9 cellular contexts compared by ENCODE assay signal in the genomic region with DNA sequence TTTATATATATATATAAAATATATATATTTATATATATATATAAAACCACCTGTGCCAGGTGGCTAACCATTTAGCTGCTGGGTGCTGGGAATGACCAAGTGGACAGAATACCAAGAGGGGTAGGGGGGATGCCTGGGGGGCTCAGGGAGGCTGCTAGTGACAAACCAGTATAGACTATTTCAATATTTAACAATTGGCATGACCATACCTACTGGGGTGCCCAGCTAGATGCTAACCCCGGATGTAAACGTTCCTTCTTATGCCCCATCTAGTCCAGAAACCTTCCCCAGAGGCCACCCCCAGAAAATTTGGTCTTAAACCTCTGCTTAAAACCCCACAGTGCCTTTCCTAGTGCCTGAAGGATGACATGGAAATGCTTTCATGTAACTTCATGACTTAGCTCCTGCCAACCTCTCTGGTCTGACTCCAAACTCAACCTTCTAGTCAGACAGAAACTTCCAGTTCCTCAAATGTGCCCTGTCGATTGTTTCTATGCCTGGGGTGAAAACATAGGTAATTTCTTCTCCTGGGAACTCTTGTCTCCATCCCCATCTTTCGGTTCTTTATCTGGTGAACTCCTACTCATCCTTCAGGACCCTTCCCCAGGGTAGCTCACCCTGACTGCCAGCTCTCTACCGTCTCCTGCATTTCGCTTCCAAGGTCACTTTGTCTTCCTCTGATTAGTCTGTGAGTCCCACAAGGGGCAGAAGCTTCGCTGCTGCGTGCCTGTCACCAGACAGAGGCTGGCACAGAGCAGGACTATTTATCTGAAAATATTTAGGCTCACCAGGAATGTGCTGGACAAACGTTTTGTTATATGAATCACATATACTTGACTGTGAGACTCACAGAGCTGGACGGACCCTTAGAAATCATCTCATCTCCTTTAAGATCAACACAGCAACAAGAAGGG. TPM values are rescaled to one million over a fixed set of nuclear protein-coding genes. Genes with fewer than 3 reads are reported as not detected.
DNase-seq lines count a peak whose midpoint lies in the region; ATAC-seq and TF ChIP-seq lines count a peak whose summit lies in the region.
"Had no signal": no experiment of that assay in that cellular context is flagged by ENCODE, and none has a peak within 500 bp of the region (broad histone marks: within the 10 kb centered on the region; RNA-seq: fewer than 3 reads in every experiment).

No MANE protein-coding gene starts in this region.

- H3K9me3 Mint-ChIP-seq in stimulated activated naive CD8-positive, alpha-beta T cell treated with anti-CD3 and anti-CD28 coated beads, Interleukin-15, amount 100 ng/mL, for 72 hours: no peaks in the 10 kb centered on the region
- H3K9me3 Mint-ChIP-seq: CD8-positive, alpha-beta memory T cell had no signal

- H3K27me3 ChIP-seq in hepatocyte: no peaks in the 10 kb centered on the region
- no peaks in the 10 kb centered on the region for H3K27me3 ChIP-seq in aorta (ENCODE audit: control insufficient read depth in 1 of 2, insufficient read depth in 2 of 2, low read length in 1 of 2)
- H3K27me3 ChIP-seq in spleen (replicated peaks in 1 of 7): peaks cover 0 to 28% (median 0%) of the 10 kb centered on the region in 7 donors

- no peak overlapping the region for H3K4me3 Mint-ChIP-seq in stimulated activated naive CD8-positive, alpha-beta T cell treated with anti-CD3 and anti-CD28 coated beads, Interleukin-15, amount 100 ng/mL, for 72 hours
- H3K4me3 Mint-ChIP-seq: CD8-positive, alpha-beta memory T cell had no signal

- H4K20me1 ChIP-seq in hepatocyte (ENCODE audit: insufficient read depth, poor library complexity, severe bottlenecking): no peaks in the 10 kb centered on the region

- TF ChIP-seq POLR2A in spleen (IDR thresholded peaks at IDR 0.05): no peak

- no peaks in the 10 kb centered on the region for H3K9me2 ChIP-seq in hepatocyte (replicated peaks; ENCODE audit: insufficient read depth)

- H3K27ac ChIP-seq in hepatocyte (peak overlapping the region; percentile 23), aorta (ENCODE audit: low read depth in 1 of 2, low read length in 2 of 2) (peak overlapping the region; percentile 35 to 84), spleen (no peak overlapping the region)

- no peaks in the 10 kb centered on the region for H3K36me3 ChIP-seq in hepatocyte (replicated peaks; ENCODE audit: insufficient read depth, low read depth)
- H3K36me3 ChIP-seq in aorta (ENCODE audit: control insufficient read depth in 1 of 2, insufficient read depth in 2 of 2, low read length in 1 of 2): peaks cover 0 to 2% of the 10 kb centered on the region in 2 donors
- no peaks in the 10 kb centered on the region for H3K36me3 ChIP-seq in spleen

- TF ChIP-seq CTCF in hepatocyte (IDR thresholded peaks at IDR 0.05; ENCODE audit: poor library complexity) (no peak), spleen (IDR thresholded peaks at IDR 0.05 in 8 of 11, conservative IDR thresholded peaks at IDR 0.05 in 3 of 11) (no peak)

- no peaks in the 10 kb centered on the region for H3K9me3 ChIP-seq in hepatocyte (ENCODE audit: low read depth)
- H3K9me3 ChIP-seq in aorta (ENCODE audit: control insufficient read depth, low read length): no peaks in the 10 kb centered on the region
- H3K9me3 ChIP-seq in spleen: no peaks in the 10 kb centered on the region

- H2AFZ ChIP-seq in hepatocyte: no peak overlapping the region

- H3K4me2 ChIP-seq in hepatocyte: no peak overlapping the region

- ATAC-seq in stimulated activated naive CD8-positive, alpha-beta T cell treated with anti-CD3 and anti-CD28 coated beads, Interleukin-15, amount 100 ng/mL, for 72 hours: peak; percentile 67
- no peak for ATAC-seq in stimulated activated naive CD8-positive, alpha-beta T cell treated with anti-CD3 and anti-CD28 coated beads, Interleukin-15, Interleukin-2, amounts not matched to agents 100 U/mL and 50 U/mL, for 24 hours
- no peak for ATAC-seq in aorta (ENCODE audit: low FRiP score)

- intact Hi-C loops in aorta (cut with DNase I): loop anchor here in 1 of 2 donors (5.0 kb wide), 1 partner anchor 52 kb away; a partner anchor contains a TSS
- intact Hi-C loops in spleen (cut with DNase I; ENCODE audit: low total_unique reads): no loop called here

- H3K4me3 ChIP-seq in hepatocyte: no peak overlapping the region
- no peak overlapping the region for H3K4me3 ChIP-seq in aorta (ENCODE audit: low read length in 2 of 2)
- no peak overlapping the region for H3K4me3 ChIP-seq in spleen

- DNase-seq in stimulated activated naive CD8-positive, alpha-beta T cell treated with anti-CD3 and anti-CD28 coated beads, Interleukin-15, amount 100 ng/mL, for 72 hours: peak in 1 of 2 donors; percentile 35
- no peak for DNase-seq in stimulated activated naive CD8-positive, alpha-beta T cell treated with anti-CD3 and anti-CD28 coated beads, Interleukin-15, Interleukin-2, amounts not matched to agents 100 U/mL and 50 U/mL, for 24 hours
- DNase-seq in SKM-1 treated with dmso at 0.1 percent for 144 hours (lab: John Stamatoyannopoulos, UW; ENCODE audit: unreplicated experiment) (peak; percentile 53), hepatocyte (ENCODE audit: low spot score) (no peak), aorta (peak in 1 of 2 donors; percentile 42), spleen (no peak), HuH-7.5 (ENCODE audit: low spot score) (no peak)
- DNase-seq in activated CD8-positive, alpha-beta memory T cell treated with anti-CD3 and anti-CD28 coated beads for 24 hours: no peak
- DNase-seq: CD8-positive, alpha-beta memory T cell had no signal

- H3K27ac Mint-ChIP-seq in stimulated activated naive CD8-positive, alpha-beta T cell treated with anti-CD3 and anti-CD28 coated beads, Interleukin-15, amount 100 ng/mL, for 72 hours: no peak overlapping the region
- H3K27ac Mint-ChIP-seq: CD8-positive, alpha-beta memory T cell had no signal

- no peaks in the 10 kb centered on the region for H3K4me1 Mint-ChIP-seq in stimulated activated naive CD8-positive, alpha-beta T cell treated with anti-CD3 and anti-CD28 coated beads, Interleukin-15, amount 100 ng/mL, for 72 hours
- H3K4me1 Mint-ChIP-seq: CD8-positive, alpha-beta memory T cell had no signal

- peaks cover 15% of the 10 kb centered on the region for H3K27me3 Mint-ChIP-seq in stimulated activated naive CD8-positive, alpha-beta T cell treated with anti-CD3 and anti-CD28 coated beads, Interleukin-15, amount 100 ng/mL, for 72 hours

- WGBS in hepatocyte (ENCODE audit: low lambda C conversion rate, missing lambda C conversion rate): 57% methylated on average over 10 of the region's 10 CpGs
- 16 to 23% methylated on average over 10 of the region's 10 CpGs for WGBS in aorta, 2 donors
- 56 to 76% (median 68%) methylated on average over 10 of the region's 10 CpGs for WGBS in spleen, 5 donors

- H3K79me2 ChIP-seq in hepatocyte: no peaks in the 10 kb centered on the region

- peaks cover 12% of the 10 kb centered on the region for H3K4me1 ChIP-seq in hepatocyte (ENCODE audit: insufficient read depth)
- H3K4me1 ChIP-seq in aorta (ENCODE audit: control insufficient read depth in 1 of 2, insufficient read depth in 2 of 2, low read length in 2 of 2): peaks cover 3 to 6% of the 10 kb centered on the region in 2 donors
- H3K4me1 ChIP-seq in spleen: peaks cover 0 to 3% (median 0%) of the 10 kb centered on the region in 6 donors

RNA-seq across cellular contexts. Expression of a gene that starts 51.8 kb away (rescaled TPM):
- total RNA-seq in hepatocyte: 5.7 and 6.6 TPM in 2 replicates
- polyA plus RNA-seq in hepatocyte: 8.3 and 13.5 TPM in 2 replicates
- 100 to 1,000 TPM in 1 of 2 donors, 10 to 100 TPM in 1; 63.3 to 140 TPM for total RNA-seq in aorta
- polyA plus RNA-seq in aorta: 10 to 100 TPM; 12.8 to 19.4 TPM
- total RNA-seq in spleen: 1 to 10 TPM; 1.0 to 4.4 (median 1.3) TPM
- 1 to 10 TPM in 1 of 3 donors, under 1 TPM in 2; 0.50 to 2.7 (median 0.76) TPM for polyA plus RNA-seq in spleen
- total RNA-seq: CD8-positive, alpha-beta memory T cell had no signal
- polyA plus RNA-seq: CD8-positive, alpha-beta memory T cell had no signal

Comparison
In these comparisons a context has a peak if more than half of its experiments do, and no peak if none do; other contexts are left out.
1. H3K27ac ChIP-seq: peak in hepatocyte (single experiment) and aorta (2 of 2); none in spleen (0 of 8).